In genomic region chr6:15623282-15624116, GRCh38 we compare ENCODE assay signal across 7 cellular contexts. TPM values are rescaled to one million over a fixed set of nuclear protein-coding genes. Genes with fewer than 3 reads are reported as not detected.
DNase-seq lines count a peak whose midpoint lies in the region; ATAC-seq, FAIRE-seq and TF ChIP-seq lines count a peak whose summit lies in the region.

No MANE protein-coding gene starts in this region.

- H3K27ac Mint-ChIP-seq in mesothelial cell of epicardium, result no peak overlapping the region
- no peak overlapping the region for H3K27ac Mint-ChIP-seq in activated T-helper 1 cell treated with anti-CD3 and anti-CD28 coated beads, Interleukin-12 subunit alpha, Interleukin-12 subunit beta, Interleukin-2, Interleukin-4 antibody, amounts not matched to agents 30 ng/mL and 10 ng/mL and 1 ng/mL, durations not matched to agents 14 hours and 24 hours and 36 hours

- no peaks in the 10 kb centered on the region for H3K36me3 ChIP-seq in bronchial epithelial cell (ENCODE audit: control insufficient read depth, insufficient read depth, low read length)

- TF ChIP-seq CTCF in GM13977 (IDR thresholded peaks at IDR 0.05; ENCODE audit: extremely low read depth, insufficient read depth, missing control alignments) (peak; percentile 42), bronchial epithelial cell (IDR thresholded peaks at IDR 0.05; ENCODE audit: insufficient read depth, low read length, severe bottlenecking) (peak; percentile 10), mesothelial cell of epicardium (IDR thresholded peaks at IDR 0.05; ENCODE audit: unreplicated experiment) (peak; percentile 79)

- H3K27me3 Mint-ChIP-seq in mesothelial cell of epicardium (ENCODE audit: low read depth), result no peaks in the 10 kb centered on the region
- H3K27me3 Mint-ChIP-seq in activated T-helper 1 cell treated with anti-CD3 and anti-CD28 coated beads, Interleukin-12 subunit alpha, Interleukin-12 subunit beta, Interleukin-2, Interleukin-4 antibody, amounts not matched to agents 30 ng/mL and 10 ng/mL and 1 ng/mL, durations not matched to agents 14 hours and 24 hours and 36 hours (ENCODE audit: insufficient read depth), result no peaks in the 10 kb centered on the region

- peaks cover 4% of the 10 kb centered on the region for H3K9me3 Mint-ChIP-seq in mesothelial cell of epicardium
- H3K9me3 Mint-ChIP-seq in activated T-helper 1 cell treated with anti-CD3 and anti-CD28 coated beads, Interleukin-12 subunit alpha, Interleukin-12 subunit beta, Interleukin-2, Interleukin-4 antibody, amounts not matched to agents 30 ng/mL and 10 ng/mL and 1 ng/mL, durations not matched to agents 14 hours and 24 hours and 36 hours, result no peaks in the 10 kb centered on the region

- H3K36me3 Mint-ChIP-seq in mesothelial cell of epicardium, result peaks cover 2% of the 10 kb centered on the region
- peaks cover 14% of the 10 kb centered on the region for H3K36me3 Mint-ChIP-seq in activated T-helper 1 cell treated with anti-CD3 and anti-CD28 coated beads, Interleukin-12 subunit alpha, Interleukin-12 subunit beta, Interleukin-2, Interleukin-4 antibody, amounts not matched to agents 30 ng/mL and 10 ng/mL and 1 ng/mL, durations not matched to agents 14 hours and 24 hours and 36 hours (ENCODE audit: low read depth)

- H3K4me1 Mint-ChIP-seq in mesothelial cell of epicardium, result peaks cover 24% of the 10 kb centered on the region
- H3K4me1 Mint-ChIP-seq in activated T-helper 1 cell treated with anti-CD3 and anti-CD28 coated beads, Interleukin-12 subunit alpha, Interleukin-12 subunit beta, Interleukin-2, Interleukin-4 antibody, amounts not matched to agents 30 ng/mL and 10 ng/mL and 1 ng/mL, durations not matched to agents 14 hours and 24 hours and 36 hours (ENCODE audit: low read depth), result peaks cover 38% of the 10 kb centered on the region

- H3K4me3 Mint-ChIP-seq in mesothelial cell of epicardium, result no peak overlapping the region
- no peak overlapping the region for H3K4me3 Mint-ChIP-seq in activated T-helper 1 cell treated with anti-CD3 and anti-CD28 coated beads, Interleukin-12 subunit alpha, Interleukin-12 subunit beta, Interleukin-2, Interleukin-4 antibody, amounts not matched to agents 30 ng/mL and 10 ng/mL and 1 ng/mL, durations not matched to agents 14 hours and 24 hours and 36 hours

- in situ Hi-C loops in GM13977 (cut with MboI; ENCODE audit: low pct_unique_long_range_greater_than_20kb, low sequenced_read_pairs, unreplicated experiment), result no loop called here

- DNase-seq in GM13977 (ENCODE audit: low spot score) (peak; percentile 15), NCI-H2227 treated with DMSO at 0.1 percent for 48 hours (lab: John Stamatoyannopoulos, UW) (peak; percentile 24), bronchial epithelial cell (ENCODE audit: low read depth) (peak; percentile 28), mesothelial cell of epicardium (ENCODE audit: low spot score in 2 of 2, unreplicated experiment in 2 of 2) (no peak)
- DNase-seq in activated T-helper 1 cell treated with anti-CD3 and anti-CD28 coated beads, Interleukin-12 subunit alpha, Interleukin-12 subunit beta, Interleukin-2, Interleukin-4 antibody, amounts not matched to agents 30 ng/mL and 10 ng/mL and 1 ng/mL, durations not matched to agents 14 hours and 24 hours and 36 hours (ENCODE audit: low spot score), result no peak
- DNase-seq in stimulated activated CD4-positive, alpha-beta T cell treated with anti-CD3 and anti-CD28 coated beads, Interleukin-12 subunit alpha, Interleukin-12 subunit beta, amount 100 ng/mL, for 4 hours, result no peak

- intact Hi-C loops in activated T-helper 1 cell treated with anti-CD3 and anti-CD28 coated beads, Interleukin-12 subunit alpha, Interleukin-12 subunit beta, Interleukin-2, Interleukin-4 antibody, amounts not matched to agents 30 ng/mL and 10 ng/mL and 1 ng/mL, durations not matched to agents 14 hours and 24 hours and 36 hours (cut with micrococcal nuclease), result loop anchor here (1.0 to 10.0 kb wide), 12 partner anchors 34 to 1714 kb away; partner anchors contain the start of gene CD83

- H3K27me3 ChIP-seq in bronchial epithelial cell (ENCODE audit: control insufficient read depth, insufficient read depth, low read length), result no peaks in the 10 kb centered on the region

- no peak overlapping the region for H3K4me3 ChIP-seq in bronchial epithelial cell (ENCODE audit: low read depth, low read length)

- no peak for ATAC-seq in GM21360 (IDR thresholded peaks at IDR 0.05; ENCODE audit: unreplicated experiment)

- FAIRE-seq in bronchial epithelial cell (lab: Jason Lieb, UNC), result peak; percentile 73

RNA-seq across cellular contexts. Expression of gene DTNBP1, which starts 39.3 kb away (rescaled TPM):
- total RNA-seq in bronchial epithelial cell (6.3 and 11.0 TPM in 2 replicates), mesothelial cell of epicardium (19.0 to 21.6 TPM (median 19.4 TPM) in 3 replicates)
- 17.2 and 19.2 TPM in 2 replicates for total RNA-seq in activated T-helper 1 cell treated with anti-CD3 and anti-CD28 coated beads, Interleukin-12 subunit alpha, Interleukin-12 subunit beta, Interleukin-2, Interleukin-4 antibody, amounts not matched to agents 30 ng/mL and 10 ng/mL and 1 ng/mL, durations not matched to agents 14 hours and 24 hours and 36 hours

Comparison
In these comparisons a context has a peak if more than half of its experiments do, and no peak if none do; other contexts are left out.
1. DNase-seq: peak in GM13977 (single experiment), NCI-H2227 treated with DMSO at 0.1 percent for 48 hours (single experiment) and bronchial epithelial cell (single experiment); none in mesothelial cell of epicardium (0 of 2), activated T-helper 1 cell treated with anti-CD3 and anti-CD28 coated beads, Interleukin-12 subunit alpha, Interleukin-12 subunit beta, Interleukin-2, Interleukin-4 antibody, amounts not matched to agents 30 ng/mL and 10 ng/mL and 1 ng/mL, durations not matched to agents 14 hours and 24 hours and 36 hours (single experiment) and stimulated activated CD4-positive, alpha-beta T cell treated with anti-CD3 and anti-CD28 coated beads, Interleukin-12 subunit alpha, Interleukin-12 subunit beta, amount 100 ng/mL, for 4 hours (single experiment).
2. CTCF ChIP-seq: peak in every context shown above with its lines; median percentile 79 in mesothelial cell of epicardium; 42 in GM13977; 10 in bronchial epithelial cell.